In the genomic region with DNA sequence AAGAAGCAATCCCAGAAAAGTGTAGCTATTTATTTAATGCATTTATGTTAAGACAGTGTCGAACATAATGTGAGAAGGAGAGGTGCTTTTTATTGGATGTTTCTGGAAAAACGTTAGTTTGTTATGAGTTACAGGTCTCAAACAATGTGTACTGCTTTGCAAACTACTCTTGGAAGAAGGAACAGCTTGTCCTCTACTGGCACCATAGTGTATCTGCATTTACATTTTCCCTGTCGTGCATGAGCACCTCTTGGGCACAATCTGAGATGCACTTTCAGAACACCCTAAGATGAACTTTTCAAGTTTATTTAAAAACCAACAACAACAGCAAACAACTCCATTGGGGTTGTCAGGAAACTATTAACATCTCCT, we compare ENCODE assay signal across 8 cellular contexts. TPM values are rescaled to one million over a fixed set of nuclear protein-coding genes. Genes with fewer than 3 reads are reported as not detected.
DNase-seq lines count a peak whose midpoint lies in the region; ATAC-seq and TF ChIP-seq lines count a peak whose summit lies in the region.

No MANE protein-coding gene starts in this region.

- ATAC-seq in Right ventricle myocardium inferior (no peak), left cardiac atrium (peak; percentile 44 to 59), upper lobe of right lung (peak; percentile 76), HG02973 (IDR thresholded peaks at IDR 0.05; ENCODE audit: unreplicated experiment) (no peak)

- no peak overlapping the region for H3K27ac ChIP-seq in cardiac muscle cell
- H3K27ac ChIP-seq in upper lobe of right lung = no peak overlapping the region

- no peaks in the 10 kb centered on the region for H3K4me1 ChIP-seq in cardiac muscle cell (ENCODE audit: low read depth)
- no peaks in the 10 kb centered on the region for H3K4me1 ChIP-seq in upper lobe of right lung

- H3K4me3 ChIP-seq in cardiac muscle cell = no peak overlapping the region
- H3K4me3 ChIP-seq in upper lobe of right lung = no peak overlapping the region

- in situ Hi-C loops in SK-MEL-5 (cut with HindIII; ENCODE audit: low pct_unique_long_range_greater_than_20kb, low sequenced_read_pairs) (no loop called here), G401 (cut with HindIII; ENCODE audit: low sequenced_read_pairs) (loop anchor here (5.0 to 25.0 kb wide), 2 partner anchors 77 to 328 kb away; no protein-coding TSS in a partner anchor)

- H3K9me3 ChIP-seq in cardiac muscle cell (ENCODE audit: low read depth) (no peaks in the 10 kb centered on the region), upper lobe of right lung (no peaks in the 10 kb centered on the region)

- peaks cover 6% of the 10 kb centered on the region for H3K36me3 ChIP-seq in cardiac muscle cell
- peaks cover 21% of the 10 kb centered on the region for H3K36me3 ChIP-seq in upper lobe of right lung

- TF ChIP-seq CTCF in cardiac muscle cell (IDR thresholded peaks at IDR 0.05; ENCODE audit: low read depth, low read length) = peak; percentile 66
- TF ChIP-seq CTCF in upper lobe of right lung (IDR thresholded peaks at IDR 0.05) = peak; percentile 45

- intact Hi-C loops in Right ventricle myocardium inferior (cut with DNase I) (loop anchor here (5.0 kb wide), 1 partner anchor 107 kb away; the partner anchor contains the start of gene METTL21A), left cardiac atrium (cut with DNase I) (no loop called here), upper lobe of right lung (cut with DNase I) (no loop called here)

- H3K27me3 ChIP-seq in cardiac muscle cell (no peaks in the 10 kb centered on the region), upper lobe of right lung (no peaks in the 10 kb centered on the region)

- peak; percentile 22 to 67 for DNase-seq in cardiac muscle cell (ENCODE audit: low read depth in 1 of 2, low spot score in 1 of 2)
- no peak for DNase-seq in Right ventricle myocardium inferior (ENCODE audit: missing footprints)
- peak; percentile 57 for DNase-seq in SK-MEL-5 (ENCODE audit: low read depth, low spot score)
- DNase-seq in left cardiac atrium = no peak
- DNase-seq in upper lobe of right lung = no peak
- DNase-seq in G401 (ENCODE audit: low spot score) = no peak
- no peak for DNase-seq in COLO668 (lab: John Stamatoyannopoulos, UW; ENCODE audit: unreplicated experiment)

RNA-seq across cellular contexts. Expression of gene CCNYL1, which starts 22.8 kb away (rescaled TPM):
- total RNA-seq in cardiac muscle cell (5.7 and 7.4 TPM in 2 replicates), Right ventricle myocardium inferior (10.2 TPM), left cardiac atrium (10 to 100 TPM; 10.5 to 20.4 TPM), upper lobe of right lung (25.7 TPM)
- 6.8 and 9.8 TPM in 2 replicates for polyA plus RNA-seq in cardiac muscle cell
- total RNA-seq in SK-MEL-5 (2014; rRNA removed; shearing (Covaris generic)) = 7.0 and 8.5 TPM in 2 replicates
- 11.1 and 18.7 TPM in 2 replicates for polyA plus RNA-seq in SK-MEL-5 (2015; cell fraction: cytosol; rRNA removed)
- 6.3 and 8.1 TPM in 2 replicates for polyA plus RNA-seq in SK-MEL-5 (2015; cell fraction: nucleus; rRNA removed)
- total RNA-seq in G401 (2014; rRNA removed; shearing (Covaris generic)) = 39.6 and 43.0 TPM in 2 replicates

RNA-seq across cellular contexts. Expression of gene FZD5, which starts 35.5 kb away (rescaled TPM):
- total RNA-seq in cardiac muscle cell (5.1 and 10.1 TPM in 2 replicates), Right ventricle myocardium inferior (4.1 TPM), left cardiac atrium (1 to 10 TPM; 4.9 to 5.0 TPM), upper lobe of right lung (42.5 TPM)
- 1.6 and 3.6 TPM in 2 replicates for polyA plus RNA-seq in cardiac muscle cell
- total RNA-seq in SK-MEL-5 (2014; rRNA removed; shearing (Covaris generic)) = 4.8 and 4.9 TPM in 2 replicates
- polyA plus RNA-seq in SK-MEL-5 (2015; cell fraction: cytosol; rRNA removed) = 4.2 and 4.6 TPM in 2 replicates
- 2.6 and 3.1 TPM in 2 replicates for polyA plus RNA-seq in SK-MEL-5 (2015; cell fraction: nucleus; rRNA removed)
- 30.5 and 30.8 TPM in 2 replicates for total RNA-seq in G401 (2014; rRNA removed; shearing (Covaris generic))

Comparison
In these comparisons a context has a peak if more than half of its experiments do, and no peak if none do; other contexts are left out.
1. DNase-seq: peak in cardiac muscle cell (2 of 2) and SK-MEL-5 (single experiment); none in Right ventricle myocardium inferior (single experiment), left cardiac atrium (single experiment), upper lobe of right lung (single experiment), G401 (single experiment) and COLO668 (single experiment).
2. ATAC-seq: peak in left cardiac atrium (2 of 2) and upper lobe of right lung (single experiment); none in Right ventricle myocardium inferior (single experiment) and HG02973 (single experiment).